ENCODE assay signal across 13 cellular contexts in the genomic region with DNA sequence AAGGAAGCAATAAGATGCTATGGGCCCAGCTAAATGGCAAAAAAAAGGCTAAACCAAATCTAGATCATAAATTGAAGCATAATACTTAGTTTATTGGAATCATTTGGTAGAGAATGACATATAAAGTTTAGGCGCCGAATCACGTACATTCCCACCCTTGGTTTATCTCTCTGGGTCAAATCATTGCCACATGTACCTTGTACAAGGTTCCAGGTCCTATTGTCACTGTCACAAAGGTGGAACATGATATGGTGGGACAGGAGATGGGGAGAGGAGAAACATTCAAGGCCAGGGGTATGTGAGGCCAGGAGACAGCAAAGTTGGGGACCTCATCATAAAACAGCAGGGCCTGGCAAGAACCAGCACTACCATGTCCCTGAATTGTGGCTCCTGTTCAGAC.
"Had no signal": no experiment of that assay in that cellular context is flagged by ENCODE, and none has a peak within 500 bp of the region (broad histone marks: within the 10 kb centered on the region; RNA-seq: fewer than 3 reads in every experiment).

No MANE protein-coding gene starts in this region.

- ATAC-seq: gastroesophageal sphincter; left ventricle myocardium superior; right cardiac atrium; stimulated activated memory B cell treated with anti-CD40 and anti-IgM and Interleukin-4, amounts not matched to agents 10 μg/mL and 1 μg/mL and 100 μg/mL, for 72 hours had no signal

- H3K9me3 ChIP-seq: gastroesophageal sphincter, uterus had no signal

- H3K27ac Mint-ChIP-seq: activated CD4-positive, alpha-beta memory T cell treated with anti-CD3 and anti-CD28 coated beads for 36 hours; activated naive CD8-positive, alpha-beta T cell treated with anti-CD3 and anti-CD28 coated beads for 36 hours; naive B cell; stimulated activated memory B cell treated with anti-CD40 and anti-IgM and Interleukin-4, amounts not matched to agents 10 μg/mL and 1 μg/mL and 100 μg/mL, for 72 hours had no signal

- H3K4me1 Mint-ChIP-seq: stimulated activated memory B cell treated with anti-CD40 and anti-IgM and Interleukin-4, amounts not matched to agents 10 μg/mL and 1 μg/mL and 100 μg/mL, for 72 hours had no signal

- H3K27me3 Mint-ChIP-seq: activated naive CD8-positive, alpha-beta T cell treated with anti-CD3 and anti-CD28 coated beads for 36 hours had no signal

- H3K27ac ChIP-seq: dorsolateral prefrontal cortex, gastroesophageal sphincter, uterus had no signal

- DNase-seq: activated CD4-positive, alpha-beta memory T cell treated with anti-CD3 and anti-CD28 coated beads for 36 hours; activated gamma-delta T cell treated with Interleukin-2 at 50 U/mL for 16 hours; activated naive CD8-positive, alpha-beta T cell treated with anti-CD3 and anti-CD28 coated beads for 36 hours; activated T-cell treated with anti-CD3 and anti-CD28 coated beads, Interleukin-2, amount 50 U/mL, for 48 hours; dorsolateral prefrontal cortex; left ventricle myocardium superior; naive B cell; right cardiac atrium; substantia nigra; T-helper 9 cell; uterus had no signal

- H3K36me3 ChIP-seq: gastroesophageal sphincter, uterus had no signal

- H3K27me3 ChIP-seq: dorsolateral prefrontal cortex, gastroesophageal sphincter, uterus had no signal

- H3K9me3 Mint-ChIP-seq: activated CD4-positive, alpha-beta memory T cell treated with anti-CD3 and anti-CD28 coated beads for 36 hours; activated naive CD8-positive, alpha-beta T cell treated with anti-CD3 and anti-CD28 coated beads for 36 hours; naive B cell; stimulated activated memory B cell treated with anti-CD40 and anti-IgM and Interleukin-4, amounts not matched to agents 10 μg/mL and 1 μg/mL and 100 μg/mL, for 72 hours had no signal

- H3K4me3 Mint-ChIP-seq: activated CD4-positive, alpha-beta memory T cell treated with anti-CD3 and anti-CD28 coated beads for 36 hours; activated naive CD8-positive, alpha-beta T cell treated with anti-CD3 and anti-CD28 coated beads for 36 hours; stimulated activated memory B cell treated with anti-CD40 and anti-IgM and Interleukin-4, amounts not matched to agents 10 μg/mL and 1 μg/mL and 100 μg/mL, for 72 hours had no signal

- H3K4me1 ChIP-seq: uterus had no signal

- H3K4me3 ChIP-seq: dorsolateral prefrontal cortex, gastroesophageal sphincter, uterus had no signal

- H3K36me3 Mint-ChIP-seq: activated CD4-positive, alpha-beta memory T cell treated with anti-CD3 and anti-CD28 coated beads for 36 hours; activated naive CD8-positive, alpha-beta T cell treated with anti-CD3 and anti-CD28 coated beads for 36 hours; naive B cell; stimulated activated memory B cell treated with anti-CD40 and anti-IgM and Interleukin-4, amounts not matched to agents 10 μg/mL and 1 μg/mL and 100 μg/mL, for 72 hours had no signal
